8 cellular contexts compared by ENCODE assay signal in genomic region chr4:177047070-177047850, GRCh38.
DNase-seq lines count a peak whose midpoint lies in the region; ATAC-seq, FAIRE-seq and TF ChIP-seq lines count a peak whose summit lies in the region.

No MANE protein-coding gene starts in this region.

- H3K27ac ChIP-seq in heart left ventricle = no peak overlapping the region

- ATAC-seq in GM21447 (IDR thresholded peaks at IDR 0.05; ENCODE audit: unreplicated experiment) (peak; percentile 87), heart left ventricle (peak in 3 of 4 donors; percentile 85 to 89 (median 88))

- no peak for TF ChIP-seq POLR2A in heart left ventricle (IDR thresholded peaks at IDR 0.05)

- H3K36me3 ChIP-seq in heart left ventricle = no peaks in the 10 kb centered on the region

- peak; percentile 73 to 92 (median 86) for TF ChIP-seq CTCF in heart left ventricle (IDR thresholded peaks at IDR 0.05)

- H3K4me3 ChIP-seq in heart left ventricle = no peak overlapping the region

- DNase-seq in ELR (ENCODE audit: low read depth) (peak; percentile 81), HS-27A (ENCODE audit: low read depth) (peak; percentile 33), RCC 7860 (ENCODE audit: low spot score) (peak; percentile 44), heart left ventricle (peak; percentile 33 to 66 (median 53)), retina (peak; percentile 56), NCI-H187 (lab: John Stamatoyannopoulos, UW) (no peak)
- peak; percentile 45 for DNase-seq in activated naive CD4-positive, alpha-beta T cell treated with anti-CD3 and anti-CD28 coated beads, Interleukin-2, amount 50 U/mL, for 16 hours

- H3K4me1 ChIP-seq in heart left ventricle = no peaks in the 10 kb centered on the region

- peaks cover 0 to 3% (median 0%) of the 10 kb centered on the region in 9 donors for H3K27me3 ChIP-seq in heart left ventricle

- WGBS in heart left ventricle, 4 donors = 35 to 47% (median 37%) methylated on average over 10 to 11 of the region's 11 CpGs

- no peaks in the 10 kb centered on the region for H3K9me3 ChIP-seq in heart left ventricle

- FAIRE-seq in RCC 7860 (lab: Jason Lieb, UNC) = no peak

- intact Hi-C loops in heart left ventricle (cut with DNase I) = loop anchor here (1.0 to 10.0 kb wide), 12 partner anchors 252 to 1012 kb away; partner anchors contain the start of gene VEGFC (in 8 of the 10)

Comparison
In these comparisons a context has a peak if more than half of its experiments do, and no peak if none do; other contexts are left out.
1. DNase-seq: peak in ELR (single experiment), HS-27A (single experiment), RCC 7860 (single experiment), activated naive CD4-positive, alpha-beta T cell treated with anti-CD3 and anti-CD28 coated beads, Interleukin-2, amount 50 U/mL, for 16 hours (single experiment), heart left ventricle (5 of 5) and retina (single experiment); none in NCI-H187 (0 of 2).